21 cellular contexts compared by ENCODE assay signal in genomic region chr5:103283869-103284268, GRCh38.
"Had no signal": no experiment of that assay in that cellular context is flagged by ENCODE, and none has a peak within 500 bp of the region (broad histone marks: within the 10 kb centered on the region; RNA-seq: fewer than 3 reads in every experiment).

No MANE protein-coding gene starts in this region.

- H3K4me3 ChIP-seq: MG63 had no signal

- H3K4me2 ChIP-seq: SK-N-SH had no signal

- H3K27me3 ChIP-seq: MG63 had no signal

- H3K36me3 ChIP-seq: MG63 had no signal

- H3K9ac ChIP-seq: SK-N-SH had no signal

- H3K9me3 ChIP-seq: MG63, SK-N-SH had no signal

- DNase-seq: IMR-90, Karpas-422, KG1, MG63, NCI-H1092, NCI-H1105 treated with DMSO at 0.1 percent for 48 hours, NCI-H1417 treated with DMSO at 0.1 percent for 48 hours, NCI-H146, NCI-H1694 treated with DMSO at 0.1 percent for 48 hours, NCI-H1930, NCI-H2081, NCI-H2107, NCI-H2227 treated with DMSO at 0.1 percent for 48 hours, NCI-H446, NCI-H510A, NCI-H524 treated with DMSO at 0.1 percent for 48 hours, NCI-H69, NCI-H774, RPMI8226, SHP77, SK-N-SH had no signal
